8 cellular contexts compared by ENCODE assay signal in the genomic region with DNA sequence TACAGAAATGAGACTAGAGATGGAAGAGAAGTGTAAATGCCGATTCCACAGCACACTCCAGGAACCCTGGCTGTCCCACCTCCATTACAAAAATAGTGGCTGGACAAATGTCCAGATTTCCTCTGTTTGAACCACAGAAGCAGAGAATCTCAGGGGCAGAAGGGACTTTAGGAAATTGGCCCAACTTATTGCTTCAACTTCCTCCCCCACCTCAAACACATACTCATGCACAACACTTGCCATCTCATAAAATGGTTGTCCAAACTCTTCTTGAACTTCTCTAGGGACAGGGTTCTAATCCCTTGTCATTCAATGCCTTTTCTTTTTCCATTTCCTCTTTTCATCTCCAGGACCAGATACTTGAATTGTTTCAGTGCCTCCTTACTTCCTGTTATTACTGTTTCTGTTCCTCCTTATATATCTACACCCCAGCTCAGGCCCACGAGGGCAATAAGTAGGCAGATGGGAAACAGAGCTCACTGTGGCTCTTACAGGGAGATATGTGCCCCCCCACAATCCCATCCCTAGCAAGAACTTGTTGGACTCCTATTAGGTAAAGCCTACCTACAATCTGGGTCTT. TPM values are rescaled to one million over a fixed set of nuclear protein-coding genes. Genes with fewer than 3 reads are reported as not detected.
DNase-seq lines count a peak whose midpoint lies in the region; ATAC-seq and TF ChIP-seq lines count a peak whose summit lies in the region.

No MANE protein-coding gene starts in this region.

- no peaks in the 10 kb centered on the region for H3K36me3 ChIP-seq in mucosa of descending colon (ENCODE audit: low read depth)

- H3K27ac Mint-ChIP-seq in activated CD4-positive, alpha-beta T cell treated with anti-CD3 and anti-CD28 coated beads for 36 hours, result peak overlapping the region; percentile 90
- peak overlapping the region; percentile 95 for H3K27ac Mint-ChIP-seq in activated T-helper 1 cell treated with anti-CD3 and anti-CD28 coated beads, Interleukin-12 subunit alpha, Interleukin-12 subunit beta, Interleukin-2, Interleukin-4 antibody, amounts not matched to agents 30 ng/mL and 10 ng/mL and 1 ng/mL, durations not matched to agents 14 hours and 24 hours and 36 hours

- H3K27me3 Mint-ChIP-seq in activated CD4-positive, alpha-beta T cell treated with anti-CD3 and anti-CD28 coated beads for 36 hours, result no peaks in the 10 kb centered on the region
- H3K27me3 Mint-ChIP-seq in activated T-helper 1 cell treated with anti-CD3 and anti-CD28 coated beads, Interleukin-12 subunit alpha, Interleukin-12 subunit beta, Interleukin-2, Interleukin-4 antibody, amounts not matched to agents 30 ng/mL and 10 ng/mL and 1 ng/mL, durations not matched to agents 14 hours and 24 hours and 36 hours (ENCODE audit: insufficient read depth), result no peaks in the 10 kb centered on the region

- peak overlapping the region; percentile 50 for H3K4me3 Mint-ChIP-seq in activated CD4-positive, alpha-beta T cell treated with anti-CD3 and anti-CD28 coated beads for 36 hours
- H3K4me3 Mint-ChIP-seq in activated T-helper 1 cell treated with anti-CD3 and anti-CD28 coated beads, Interleukin-12 subunit alpha, Interleukin-12 subunit beta, Interleukin-2, Interleukin-4 antibody, amounts not matched to agents 30 ng/mL and 10 ng/mL and 1 ng/mL, durations not matched to agents 14 hours and 24 hours and 36 hours, result peak overlapping the region; percentile 56

- H3K4me3 ChIP-seq in mucosa of descending colon, result no peak overlapping the region

- ATAC-seq in activated CD4-positive, alpha-beta T cell treated with anti-CD3 and anti-CD28 coated beads for 36 hours, result no peak
- peak; percentile 37 for ATAC-seq in HG03175 (IDR thresholded peaks at IDR 0.05; ENCODE audit: unreplicated experiment)
- peak; percentile 35 for ATAC-seq in mucosa of descending colon

- no peaks in the 10 kb centered on the region for H3K9me3 ChIP-seq in mucosa of descending colon

- no peaks in the 10 kb centered on the region for H3K4me1 ChIP-seq in mucosa of descending colon (ENCODE audit: low read depth)

- peaks cover 73% of the 10 kb centered on the region for H3K4me1 Mint-ChIP-seq in activated CD4-positive, alpha-beta T cell treated with anti-CD3 and anti-CD28 coated beads for 36 hours
- peaks cover 76% of the 10 kb centered on the region for H3K4me1 Mint-ChIP-seq in activated T-helper 1 cell treated with anti-CD3 and anti-CD28 coated beads, Interleukin-12 subunit alpha, Interleukin-12 subunit beta, Interleukin-2, Interleukin-4 antibody, amounts not matched to agents 30 ng/mL and 10 ng/mL and 1 ng/mL, durations not matched to agents 14 hours and 24 hours and 36 hours (ENCODE audit: low read depth)

- no peak for TF ChIP-seq CTCF in mucosa of descending colon (IDR thresholded peaks at IDR 0.05)

- no peaks in the 10 kb centered on the region for H3K9me3 Mint-ChIP-seq in activated CD4-positive, alpha-beta T cell treated with anti-CD3 and anti-CD28 coated beads for 36 hours (ENCODE audit: low read depth)
- H3K9me3 Mint-ChIP-seq in activated T-helper 1 cell treated with anti-CD3 and anti-CD28 coated beads, Interleukin-12 subunit alpha, Interleukin-12 subunit beta, Interleukin-2, Interleukin-4 antibody, amounts not matched to agents 30 ng/mL and 10 ng/mL and 1 ng/mL, durations not matched to agents 14 hours and 24 hours and 36 hours, result no peaks in the 10 kb centered on the region

- POLR2A ChIA-PET in activated CD4-positive, alpha-beta T cell treated with anti-CD3 and anti-CD28 coated beads for 36 hours (lab: Charles Lee), result interaction anchor here (0.6 to 1.0 kb wide), 6 partner anchors 15 to 203 kb away, joined by 3 to 10 read pairs (median 3); a partner anchor contains a TSS

- CTCF ChIA-PET in activated CD4-positive, alpha-beta T cell treated with anti-CD3 and anti-CD28 coated beads for 36 hours (lab: Charles Lee), result interaction anchor here (0.7 to 1.6 kb wide), 8 partner anchors 16 to 197 kb away, joined by 3 to 7 read pairs (median 4); a partner anchor contains a TSS

- intact Hi-C loops in activated CD4-positive, alpha-beta T cell treated with anti-CD3 and anti-CD28 coated beads for 36 hours (cut with DNase I, micrococcal nuclease), result loop anchor here (1.0 to 2.0 kb wide), 2 partner anchors 16 to 17 kb away; a partner anchor contains a TSS
- intact Hi-C loops in activated T-helper 1 cell treated with anti-CD3 and anti-CD28 coated beads, Interleukin-12 subunit alpha, Interleukin-12 subunit beta, Interleukin-2, Interleukin-4 antibody, amounts not matched to agents 30 ng/mL and 10 ng/mL and 1 ng/mL, durations not matched to agents 14 hours and 24 hours and 36 hours (cut with micrococcal nuclease), result loop anchor here (1.0 kb wide), 2 partner anchors 9 to 16 kb away; a partner anchor contains a TSS
- intact Hi-C loops in mucosa of descending colon (cut with DNase I, micrococcal nuclease), result no loop called here

- no peaks in the 10 kb centered on the region for H3K36me3 Mint-ChIP-seq in activated CD4-positive, alpha-beta T cell treated with anti-CD3 and anti-CD28 coated beads for 36 hours (ENCODE audit: low read depth)
- H3K36me3 Mint-ChIP-seq in activated T-helper 1 cell treated with anti-CD3 and anti-CD28 coated beads, Interleukin-12 subunit alpha, Interleukin-12 subunit beta, Interleukin-2, Interleukin-4 antibody, amounts not matched to agents 30 ng/mL and 10 ng/mL and 1 ng/mL, durations not matched to agents 14 hours and 24 hours and 36 hours (ENCODE audit: low read depth), result peaks cover 8% of the 10 kb centered on the region

- DNase-seq in activated CD4-positive, alpha-beta T cell treated with anti-CD3 and anti-CD28 coated beads for 36 hours, result no peak
- DNase-seq in activated CD4-positive, alpha-beta T cell treated with anti-CD3 and anti-CD28 coated beads, Interleukin-2, amount 50 U/mL, for 4 hours, result no peak
- DNase-seq in activated T-helper 1 cell treated with anti-CD3 and anti-CD28 coated beads, Interleukin-12 subunit alpha, Interleukin-12 subunit beta, Interleukin-2, Interleukin-4 antibody, amounts not matched to agents 30 ng/mL and 10 ng/mL and 1 ng/mL, durations not matched to agents 14 hours and 24 hours and 36 hours (ENCODE audit: low spot score), result no peak
- DNase-seq in mucosa of descending colon, result peak in 1 of 3 donors; percentile 16
- DNase-seq in dermis blood vessel endothelial cell, result no peak
- no peak for DNase-seq in DMS53 (lab: John Stamatoyannopoulos, UW)
- no peak for DNase-seq in NCI-H1048 (lab: John Stamatoyannopoulos, UW)

RNA-seq across cellular contexts. Expression of a gene that starts 8.5 kb away (rescaled TPM):
- 10 to 100 TPM; 40.5 to 51.8 TPM for total RNA-seq in activated CD4-positive, alpha-beta T cell treated with anti-CD3 and anti-CD28 coated beads for 36 hours
- total RNA-seq in activated T-helper 1 cell treated with anti-CD3 and anti-CD28 coated beads, Interleukin-12 subunit alpha, Interleukin-12 subunit beta, Interleukin-2, Interleukin-4 antibody, amounts not matched to agents 30 ng/mL and 10 ng/mL and 1 ng/mL, durations not matched to agents 14 hours and 24 hours and 36 hours, result 66.4 and 68.2 TPM in 2 replicates
- 10 to 100 TPM; 25.1 to 35.9 (median 33.3) TPM for total RNA-seq in mucosa of descending colon
- total RNA-seq in dermis blood vessel endothelial cell, result 24.8 and 44.1 TPM in 2 replicates

RNA-seq across cellular contexts. Expression of a gene that starts 13.0 kb away (rescaled TPM):
- under 1 TPM; 0.40 to 0.71 TPM for total RNA-seq in activated CD4-positive, alpha-beta T cell treated with anti-CD3 and anti-CD28 coated beads for 36 hours
- total RNA-seq in activated T-helper 1 cell treated with anti-CD3 and anti-CD28 coated beads, Interleukin-12 subunit alpha, Interleukin-12 subunit beta, Interleukin-2, Interleukin-4 antibody, amounts not matched to agents 30 ng/mL and 10 ng/mL and 1 ng/mL, durations not matched to agents 14 hours and 24 hours and 36 hours, result 0.23 and 0.24 TPM in 2 replicates
- total RNA-seq in mucosa of descending colon (1 to 10 TPM in 2 of 3 donors, under 1 TPM in 1; 0.96 to 7.2 (median 3.8) TPM), dermis blood vessel endothelial cell (19.7 and 38.9 TPM in 2 replicates)

RNA-seq across cellular contexts. Expression of a gene that starts 16.3 kb away (rescaled TPM):
- total RNA-seq in activated CD4-positive, alpha-beta T cell treated with anti-CD3 and anti-CD28 coated beads for 36 hours, result 10 to 100 TPM; 71.8 to 92.0 TPM
- 72.9 and 84.1 TPM in 2 replicates for total RNA-seq in activated T-helper 1 cell treated with anti-CD3 and anti-CD28 coated beads, Interleukin-12 subunit alpha, Interleukin-12 subunit beta, Interleukin-2, Interleukin-4 antibody, amounts not matched to agents 30 ng/mL and 10 ng/mL and 1 ng/mL, durations not matched to agents 14 hours and 24 hours and 36 hours
- 100 to 1,000 TPM; 119 to 159 (median 154) TPM for total RNA-seq in mucosa of descending colon
- total RNA-seq in dermis blood vessel endothelial cell, result 154 and 208 TPM in 2 replicates

RNA-seq across cellular contexts. Expression of a gene that starts 19.6 kb away (rescaled TPM):
- 10 to 100 TPM; 21.5 to 28.8 TPM for total RNA-seq in activated CD4-positive, alpha-beta T cell treated with anti-CD3 and anti-CD28 coated beads for 36 hours
- total RNA-seq in activated T-helper 1 cell treated with anti-CD3 and anti-CD28 coated beads, Interleukin-12 subunit alpha, Interleukin-12 subunit beta, Interleukin-2, Interleukin-4 antibody, amounts not matched to agents 30 ng/mL and 10 ng/mL and 1 ng/mL, durations not matched to agents 14 hours and 24 hours and 36 hours, result 25.1 and 26.0 TPM in 2 replicates
- total RNA-seq in mucosa of descending colon, result 10 to 100 TPM; 15.0 to 21.9 (median 16.3) TPM
- 14.9 and 18.0 TPM in 2 replicates for total RNA-seq in dermis blood vessel endothelial cell

RNA-seq across cellular contexts. Expression of a gene that starts 26.5 kb away (rescaled TPM):
- total RNA-seq in activated CD4-positive, alpha-beta T cell treated with anti-CD3 and anti-CD28 coated beads for 36 hours, result 10 to 100 TPM; 25.1 to 32.0 TPM
- 32.9 and 38.2 TPM in 2 replicates for total RNA-seq in activated T-helper 1 cell treated with anti-CD3 and anti-CD28 coated beads, Interleukin-12 subunit alpha, Interleukin-12 subunit beta, Interleukin-2, Interleukin-4 antibody, amounts not matched to agents 30 ng/mL and 10 ng/mL and 1 ng/mL, durations not matched to agents 14 hours and 24 hours and 36 hours
- total RNA-seq in mucosa of descending colon (10 to 100 TPM; 20.1 to 35.4 (median 29.5) TPM), dermis blood vessel endothelial cell (5.4 and 12.8 TPM in 2 replicates)

Comparison
In these comparisons a context has a peak if more than half of its experiments do, and no peak if none do; other contexts are left out.
1. intact Hi-C loops: an anchor here in activated CD4-positive, alpha-beta T cell treated with anti-CD3 and anti-CD28 coated beads for 36 hours (1.0 to 2.0 kb wide) and activated T-helper 1 cell treated with anti-CD3 and anti-CD28 coated beads, Interleukin-12 subunit alpha, Interleukin-12 subunit beta, Interleukin-2, Interleukin-4 antibody, amounts not matched to agents 30 ng/mL and 10 ng/mL and 1 ng/mL, durations not matched to agents 14 hours and 24 hours and 36 hours (1.0 kb wide); none called in mucosa of descending colon.